ENCODE assay signal across 8 cellular contexts in the genomic region with DNA sequence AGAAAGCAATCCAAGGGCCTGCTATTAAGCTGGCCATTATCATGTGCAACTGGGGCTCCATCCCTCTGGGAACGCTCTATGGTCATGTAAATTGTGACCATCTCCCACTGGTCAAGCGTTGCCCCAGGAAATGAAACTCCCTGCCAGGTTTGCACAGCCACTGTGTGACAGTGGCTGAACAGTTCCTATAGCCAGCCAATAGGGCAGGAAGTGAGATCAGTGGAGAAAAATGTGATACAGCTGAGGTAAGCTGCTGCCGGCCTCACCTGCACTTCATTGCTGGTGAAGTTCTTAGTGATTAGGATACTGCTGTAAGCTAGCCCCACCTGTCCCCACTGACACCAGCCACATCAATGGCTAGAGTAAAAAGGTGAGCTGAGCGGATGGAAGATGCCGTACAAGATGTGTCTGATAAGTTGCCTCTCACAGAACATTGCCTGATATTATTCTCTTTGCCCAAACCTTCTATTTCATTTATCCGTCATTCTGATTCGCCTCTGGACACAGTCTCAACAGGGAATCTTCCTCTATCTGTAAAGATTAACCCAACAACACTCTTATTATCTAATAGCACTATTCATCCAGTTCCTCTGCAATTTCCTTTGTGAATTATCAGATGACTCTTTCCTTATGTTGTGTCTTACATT. TPM values are rescaled to one million over a fixed set of nuclear protein-coding genes. Genes with fewer than 3 reads are reported as not detected.
DNase-seq lines count a peak whose midpoint lies in the region; ATAC-seq, FAIRE-seq and TF ChIP-seq lines count a peak whose summit lies in the region.

No MANE protein-coding gene starts in this region.

- POLR2A ChIA-PET in MCF 10A (lab: Yijun Ruan, JAX), result interaction anchor here (0.6 to 6.0 kb wide), 16 partner anchors 13 to 330 kb away, joined by 3 to 68 read pairs (median 4); a partner anchor contains a TSS

- H3K9me3 ChIP-seq in breast epithelium (no peaks in the 10 kb centered on the region), astrocyte (ENCODE audit: insufficient read depth, low read depth, low read length) (no peaks in the 10 kb centered on the region)

- peak overlapping the region; percentile 79 for H3K4me2 ChIP-seq in astrocyte (ENCODE audit: low read length)

- FAIRE-seq in astrocyte (lab: Jason Lieb, UNC), result no peak

- TF ChIP-seq CTCF in MCF 10A (IDR thresholded peaks at IDR 0.05; ENCODE audit: unreplicated experiment), result no peak
- no peak for TF ChIP-seq CTCF in breast epithelium (IDR thresholded peaks at IDR 0.05)
- no peak for TF ChIP-seq CTCF in astrocyte (IDR thresholded peaks at IDR 0.05; ENCODE audit: insufficient read depth, low read depth, low read length)
- peak; percentile 15 for TF ChIP-seq CTCF in type B pancreatic cell (conservative IDR thresholded peaks at IDR 0.05)

- intact Hi-C loops in MCF 10A (cut with micrococcal nuclease) (loop anchor here (1.0 kb wide), 2 partner anchors 12 to 39 kb away; no protein-coding TSS in a partner anchor), breast epithelium (cut with DNase I; ENCODE audit: low total_unique reads) (no loop called here)

- no peak overlapping the region for H2AFZ ChIP-seq in astrocyte (ENCODE audit: low read depth, low read length)

- peak overlapping the region in 1 of 2 donors; percentile 69 for H3K27ac ChIP-seq in breast epithelium
- no peak overlapping the region for H3K27ac ChIP-seq in astrocyte (ENCODE audit: low read depth, low read length)

- H3K27ac Mint-ChIP-seq in MCF 10A (ENCODE audit: low read depth, unreplicated experiment) (peak overlapping the region; percentile 62), astrocyte (ENCODE audit: unreplicated experiment) (peak overlapping the region; percentile 91), type B pancreatic cell (peak overlapping the region; percentile 73)

- TSS peak; percentile 96 for BruUV-seq in MCF 10A (replicated peaks; lab: Mats Ljungman, UMichigan)

- DNase-seq in MCF 10A (ENCODE audit: unreplicated experiment) (peak; percentile 31), breast epithelium (ENCODE audit: low spot score in 2 of 2) (no peak), astrocyte (ENCODE audit: low read depth) (no peak), kidney tubule cell (ENCODE audit: low spot score) (peak; percentile 88), type B pancreatic cell (ENCODE audit: extremely low spot score, unreplicated experiment) (no peak), Kasumi-1 (lab: John Stamatoyannopoulos, UW) (no peak)

- H3K4me1 Mint-ChIP-seq in MCF 10A (ENCODE audit: insufficient read depth, unreplicated experiment), result peaks cover 19% of the 10 kb centered on the region
- peaks cover 17% of the 10 kb centered on the region for H3K4me1 Mint-ChIP-seq in astrocyte (ENCODE audit: low read depth, unreplicated experiment)
- peaks cover 13% of the 10 kb centered on the region for H3K4me1 Mint-ChIP-seq in type B pancreatic cell (ENCODE audit: unreplicated experiment)

- H3K4me3 Mint-ChIP-seq in MCF 10A (ENCODE audit: unreplicated experiment) (peak overlapping the region; percentile 10), astrocyte (ENCODE audit: unreplicated experiment) (no peak overlapping the region), type B pancreatic cell (no peak overlapping the region)

- H4K20me1 ChIP-seq in astrocyte (ENCODE audit: insufficient read depth, low read length), result no peaks in the 10 kb centered on the region

- CTCF ChIA-PET in MCF 10A (lab: Yijun Ruan, JAX), result interaction anchor here (0.9 to 2.1 kb wide), 5 partner anchors 11 to 122 kb away, joined by 3 to 12 read pairs (median 5); no protein-coding TSS in a partner anchor

- H3K9me3 Mint-ChIP-seq in MCF 10A (ENCODE audit: unreplicated experiment) (no peaks in the 10 kb centered on the region), astrocyte (ENCODE audit: unreplicated experiment) (peaks cover 3% of the 10 kb centered on the region), type B pancreatic cell (no peaks in the 10 kb centered on the region)

- no peak for TF ChIP-seq POLR2A in breast epithelium (IDR thresholded peaks at IDR 0.05)

- H3K36me3 ChIP-seq in breast epithelium, result no peaks in the 10 kb centered on the region
- no peaks in the 10 kb centered on the region for H3K36me3 ChIP-seq in astrocyte (ENCODE audit: insufficient read depth, low read length)

- H3K4me1 ChIP-seq in breast epithelium, result no peaks in the 10 kb centered on the region
- peaks cover 18% of the 10 kb centered on the region for H3K4me1 ChIP-seq in astrocyte (ENCODE audit: insufficient read depth, low read length)

- H3K36me3 Mint-ChIP-seq in MCF 10A (ENCODE audit: insufficient read depth, unreplicated experiment) (no peaks in the 10 kb centered on the region), astrocyte (ENCODE audit: low read depth, unreplicated experiment) (no peaks in the 10 kb centered on the region), type B pancreatic cell (no peaks in the 10 kb centered on the region)

- H3K27me3 Mint-ChIP-seq in MCF 10A (ENCODE audit: insufficient read depth, unreplicated experiment) (no peaks in the 10 kb centered on the region), astrocyte (ENCODE audit: low read depth, unreplicated experiment) (peaks cover 2% of the 10 kb centered on the region), type B pancreatic cell (peaks cover 9% of the 10 kb centered on the region)

- H3K9ac ChIP-seq in astrocyte (ENCODE audit: low read length), result no peak overlapping the region

- ATAC-seq in GM19463 (IDR thresholded peaks at IDR 0.05; ENCODE audit: unreplicated experiment), result no peak
- ATAC-seq in HG02759 (IDR thresholded peaks at IDR 0.05; ENCODE audit: unreplicated experiment), result no peak

- H3K4me3 ChIP-seq in breast epithelium (no peak overlapping the region), astrocyte (ENCODE audit: insufficient read depth, low read depth, low read length) (no peak overlapping the region)

- H3K27me3 ChIP-seq in breast epithelium (no peaks in the 10 kb centered on the region), astrocyte (ENCODE audit: insufficient read depth, low read length) (no peaks in the 10 kb centered on the region)

- no peaks in the 10 kb centered on the region for H3K79me2 ChIP-seq in astrocyte (ENCODE audit: insufficient read depth, low read length)

RNA-seq across cellular contexts. Expression of a gene that starts 38.4 kb away (rescaled TPM):
- total RNA-seq in MCF 10A (2022) (88.8 and 102 TPM in 2 replicates), breast epithelium (10 to 100 TPM; 39.8 to 54.7 (median 46.7) TPM), astrocyte (31.2 and 34.5 TPM in 2 replicates), type B pancreatic cell (ENCODE audit: low replicate concordance) (18.5 and 33.8 TPM in 2 replicates)

Comparison
In these comparisons a context has a peak if more than half of its experiments do, and no peak if none do; other contexts are left out.
1. DNase-seq: peak in MCF 10A (single experiment) and kidney tubule cell (single experiment); none in breast epithelium (0 of 2), astrocyte (single experiment), type B pancreatic cell (single experiment) and Kasumi-1 (0 of 2).
2. Peak in every context shown above with its lines, with median percentiles within 50 percentile points of each other: H3K27ac Mint-ChIP-seq.